ENCODE assay signal across 1 cellular context in genomic region chr1:86339421-86339820, GRCh38.
TF ChIP-seq lines count a peak whose summit lies in the region.

No MANE protein-coding gene starts in this region.

TF ChIP-seq in K562, 482 proteins besides CTCF, POLR2A, EP300 and RAD21 (continued from another document):
- TF ChIP-seq ZNF318 (IDR thresholded peaks at IDR 0.05; ENCODE audit: borderline replicate concordance in 1 of 2, low read depth in 1 of 2) = no peak
- no peak for TF ChIP-seq ZNF655 (CRISPR knock-in tag; IDR thresholded peaks at IDR 0.05)
- no peak for TF ChIP-seq TCF3 (CRISPR knock-in tag; IDR thresholded peaks at IDR 0.05)
- no peak for TF ChIP-seq NFE2 (IDR thresholded peaks at IDR 0.05; ENCODE audit: low read depth)
- no peak for TF ChIP-seq ZNF586 (CRISPR knock-in tag; conservative IDR thresholded peaks at IDR 0.05)
- no peak for TF ChIP-seq HDAC1 (IDR thresholded peaks at IDR 0.05)
- TF ChIP-seq CBX1 (IDR thresholded peaks at IDR 0.05; ENCODE audit: low read depth) = no peak
- no peak for TF ChIP-seq POLR3G (IDR thresholded peaks at IDR 0.05; ENCODE audit: extremely low read depth, insufficient read length, insufficient replicate concordance)
- TF ChIP-seq MLLT1 (IDR thresholded peaks at IDR 0.05) = no peak
- TF ChIP-seq SMAD4 (CRISPR knock-in tag; conservative IDR thresholded peaks at IDR 0.05) = no peak
- no peak for TF ChIP-seq HDGF (IDR thresholded peaks at IDR 0.05)
- TF ChIP-seq ZNF507 (tag; conservative IDR thresholded peaks at IDR 0.05) = no peak
- no peak for TF ChIP-seq ATF4 (CRISPR knock-in tag; IDR thresholded peaks at IDR 0.05)
- no peak for TF ChIP-seq KDM1A (IDR thresholded peaks at IDR 0.05)
